In the genomic region with DNA sequence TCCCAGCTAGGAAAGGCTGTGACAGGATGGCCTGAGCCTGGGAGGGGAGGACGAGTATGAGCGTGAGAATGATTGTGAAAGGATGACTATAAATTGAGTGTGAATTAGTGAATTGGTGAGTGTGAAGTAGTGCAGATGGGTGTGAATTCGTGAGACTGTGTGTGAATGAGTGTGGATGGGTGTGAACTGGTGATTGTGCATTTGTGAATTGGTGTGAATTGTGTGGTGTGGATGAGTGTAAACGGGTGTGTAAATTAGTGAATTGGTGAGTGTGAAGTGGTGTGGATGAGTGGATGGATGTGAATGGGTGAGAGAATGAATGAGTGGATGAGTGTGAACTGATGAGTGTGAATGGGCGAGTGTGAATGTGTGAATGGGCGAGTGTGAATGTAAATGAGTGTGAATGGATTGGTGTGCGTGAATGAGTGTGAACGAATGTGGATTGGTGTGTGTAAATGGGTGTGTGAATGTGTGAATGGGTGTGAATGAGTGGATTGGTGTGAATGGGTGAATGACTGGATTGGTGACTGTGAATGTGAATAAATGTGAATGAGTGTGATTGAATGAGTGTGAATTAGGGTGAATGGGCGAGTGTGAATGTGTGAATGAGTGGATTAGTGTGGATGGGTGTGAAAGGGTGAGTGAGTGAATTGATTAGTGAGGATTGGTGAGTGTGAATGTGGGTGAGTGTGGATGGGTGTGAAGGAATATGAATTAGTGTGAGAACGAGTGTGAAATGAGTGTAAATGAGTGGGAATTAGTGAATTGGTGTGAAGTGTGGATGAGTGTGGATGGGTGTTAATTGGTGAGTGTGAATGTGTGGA, we compare ENCODE assay signal across 21 cellular contexts.
"Had no signal": no experiment of that assay in that cellular context is flagged by ENCODE, and none has a peak within 500 bp of the region (broad histone marks: within the 10 kb centered on the region; RNA-seq: fewer than 3 reads in every experiment).

No MANE protein-coding gene starts in this region.

- H3K36me3 ChIP-seq: gastroesophageal sphincter, neutrophil, ovary, right atrium auricular region, upper lobe of right lung had no signal

- H3K27ac ChIP-seq: coronary artery, gastroesophageal sphincter, neutrophil, ovary, psoas muscle, right atrium auricular region, upper lobe of right lung had no signal

- H3K9me3 ChIP-seq: gastroesophageal sphincter, neutrophil, ovary, psoas muscle, right atrium auricular region, upper lobe of right lung had no signal

- DNase-seq: activated CD4-positive, alpha-beta T cell treated with anti-CD3 and anti-CD28 coated beads, Interleukin-2, amount 10 ng/mL, durations not matched to agents 7 days and 5 days; activated CD8-positive, alpha-beta memory T cell treated with anti-CD3 and anti-CD28 coated beads, Interleukin-2, amount 10 ng/mL, durations not matched to agents 7 days and 5 days; activated CD8-positive, alpha-beta T cell treated with anti-CD3 and anti-CD28 coated beads for 36 hours; activated effector memory CD4-positive, alpha-beta T cell treated with anti-CD3 and anti-CD28 coated beads, Interleukin-2, amount 50 U/mL, for 16 hours; activated naive CD4-positive, alpha-beta T cell treated with anti-CD3 and anti-CD28 coated beads, Interleukin-2, amount 10 ng/mL, durations not matched to agents 7 days and 5 days; activated T-cell treated with anti-CD3 and anti-CD28 coated beads for 4 hours; amygdala; cerebellar nuclear complex; head of caudate nucleus; islet precursor cell; left cardiac atrium; ovary; psoas muscle; stimulated activated CD4-positive, alpha-beta T cell treated with anti-CD3 and anti-CD28 coated beads, Interleukin-4, amount 100 ng/mL, for 24 hours; stimulated activated naive CD8-positive, alpha-beta T cell treated with anti-CD3 and anti-CD28 coated beads, Interleukin-15, Interleukin-2, amounts not matched to agents 100 U/mL and 50 U/mL, for 24 hours; upper lobe of right lung had no signal

- H3K27ac Mint-ChIP-seq: activated CD4-positive, alpha-beta T cell treated with anti-CD3 and anti-CD28 coated beads, Interleukin-2, amount 10 ng/mL, durations not matched to agents 7 days and 5 days; activated CD8-positive, alpha-beta memory T cell treated with anti-CD3 and anti-CD28 coated beads, Interleukin-2, amount 10 ng/mL, durations not matched to agents 7 days and 5 days; activated CD8-positive, alpha-beta T cell treated with anti-CD3 and anti-CD28 coated beads for 36 hours; activated naive CD4-positive, alpha-beta T cell treated with anti-CD3 and anti-CD28 coated beads, Interleukin-2, amount 10 ng/mL, durations not matched to agents 7 days and 5 days; nephron had no signal

- H3K9me3 Mint-ChIP-seq: activated CD4-positive, alpha-beta T cell treated with anti-CD3 and anti-CD28 coated beads, Interleukin-2, amount 10 ng/mL, durations not matched to agents 7 days and 5 days; activated CD8-positive, alpha-beta T cell treated with anti-CD3 and anti-CD28 coated beads for 36 hours; activated naive CD4-positive, alpha-beta T cell treated with anti-CD3 and anti-CD28 coated beads, Interleukin-2, amount 10 ng/mL, durations not matched to agents 7 days and 5 days; nephron had no signal

- H3K4me3 ChIP-seq: coronary artery, gastroesophageal sphincter, ovary, psoas muscle, right atrium auricular region, upper lobe of right lung had no signal

- H3K36me3 Mint-ChIP-seq: activated CD8-positive, alpha-beta memory T cell treated with anti-CD3 and anti-CD28 coated beads, Interleukin-2, amount 10 ng/mL, durations not matched to agents 7 days and 5 days; activated naive CD4-positive, alpha-beta T cell treated with anti-CD3 and anti-CD28 coated beads, Interleukin-2, amount 10 ng/mL, durations not matched to agents 7 days and 5 days had no signal

- H3K27me3 ChIP-seq: gastroesophageal sphincter, ovary, right atrium auricular region, upper lobe of right lung had no signal

- H3K27me3 Mint-ChIP-seq: activated CD8-positive, alpha-beta memory T cell treated with anti-CD3 and anti-CD28 coated beads, Interleukin-2, amount 10 ng/mL, durations not matched to agents 7 days and 5 days; activated CD8-positive, alpha-beta T cell treated with anti-CD3 and anti-CD28 coated beads for 36 hours had no signal

- H3K4me3 Mint-ChIP-seq: activated CD4-positive, alpha-beta T cell treated with anti-CD3 and anti-CD28 coated beads, Interleukin-2, amount 10 ng/mL, durations not matched to agents 7 days and 5 days; activated CD8-positive, alpha-beta memory T cell treated with anti-CD3 and anti-CD28 coated beads, Interleukin-2, amount 10 ng/mL, durations not matched to agents 7 days and 5 days; activated CD8-positive, alpha-beta T cell treated with anti-CD3 and anti-CD28 coated beads for 36 hours; activated naive CD4-positive, alpha-beta T cell treated with anti-CD3 and anti-CD28 coated beads, Interleukin-2, amount 10 ng/mL, durations not matched to agents 7 days and 5 days; nephron had no signal
